Comparison of ENCODE assay signal across 15 cellular contexts in genomic region chr6:15027472-15027871, GRCh38.
DNase-seq lines count a peak whose midpoint lies in the region; ATAC-seq and TF ChIP-seq lines count a peak whose summit lies in the region.
"Had no signal": no experiment of that assay in that cellular context is flagged by ENCODE, and none has a peak within 500 bp of the region (broad histone marks: within the 10 kb centered on the region; RNA-seq: fewer than 3 reads in every experiment).

No MANE protein-coding gene starts in this region.

- peak; percentile 33 for DNase-seq in DMS53 (lab: John Stamatoyannopoulos, UW)
- DNase-seq in DMS53 treated with DMSO at 0.1 percent for 48 hours (lab: John Stamatoyannopoulos, UW; ENCODE audit: unreplicated experiment): no peak
- no peak for DNase-seq in PC-3
- DNase-seq in nephron progenitor cell: no peak
- DNase-seq in SHP77 treated with DMSO at 0.1 percent for 48 hours (lab: John Stamatoyannopoulos, UW): no peak
- no peak for DNase-seq in middle frontal gyrus (ENCODE audit: extremely low spot score, low spot score)
- DNase-seq in NOMO-1 (lab: John Stamatoyannopoulos, UW; ENCODE audit: unreplicated experiment in 2 of 2): no peak
- DNase-seq: Calu3; CD8-positive, alpha-beta T cell; GDM1; GOT3; H9 had no signal

- H3K9me2 ChIP-seq in PC-3 (replicated peaks; ENCODE audit: low read length): no peaks in the 10 kb centered on the region

- no peaks in the 10 kb centered on the region for H3K27me3 ChIP-seq in PC-3 (ENCODE audit: low read length)
- H3K27me3 ChIP-seq: BLaER1 had no signal

- H3F3A ChIP-seq in PC-3 (ENCODE audit: low read length, unreplicated experiment): no peaks in the 10 kb centered on the region

- no peaks in the 10 kb centered on the region for H3K36me3 ChIP-seq in PC-3 (ENCODE audit: low read depth, low read length)
- H3K36me3 ChIP-seq: BLaER1 had no signal

- no peaks in the 10 kb centered on the region for H3K79me2 ChIP-seq in PC-3 (ENCODE audit: low read length)

- peak overlapping the region; percentile 10; the same call in 1 of the 2 replicates for H2AFZ ChIP-seq in PC-3 (ENCODE audit: low read length)

- no peaks in the 10 kb centered on the region for H3K9me3 ChIP-seq in PC-3 (ENCODE audit: low read length)

- H3K4me3 Mint-ChIP-seq in nephron progenitor cell: no peak overlapping the region
- H3K4me3 Mint-ChIP-seq: CD8-positive, alpha-beta T cell; H9 had no signal

- H3K36me3 Mint-ChIP-seq in nephron progenitor cell (ENCODE audit: low read depth): peaks cover 6% of the 10 kb centered on the region
- H3K36me3 Mint-ChIP-seq: CD8-positive, alpha-beta T cell had no signal

- H3K4me1 ChIP-seq in PC-3 (ENCODE audit: insufficient read depth, low read length): peaks cover 11% of the 10 kb centered on the region; the same call in 1 of the 2 replicates

- peak overlapping the region; percentile 39 for H3K27ac ChIP-seq in PC-3 (ENCODE audit: low read length)
- H3K27ac ChIP-seq: 22Rv1, BLaER1, KMS-11 had no signal

- ATAC-seq in PC-3: no peak
- ATAC-seq: CD8-positive, alpha-beta T cell had no signal

- H3K9me3 Mint-ChIP-seq in nephron progenitor cell: peaks cover 35% of the 10 kb centered on the region
- H3K9me3 Mint-ChIP-seq: CD8-positive, alpha-beta T cell had no signal

- peaks cover 6% of the 10 kb centered on the region for H3K27me3 Mint-ChIP-seq in nephron progenitor cell (ENCODE audit: low read depth, poor library complexity)

- BruUV-seq in PC-3 (replicated peaks; lab: Mats Ljungman, UMichigan): no TSS peak

- POLR2A ChIA-PET in PC-3 (lab: Charles Lee; ENCODE audit: unreplicated experiment): no interaction called here

- no peak overlapping the region for H3K9ac ChIP-seq in PC-3 (ENCODE audit: low read length)
- H3K9ac ChIP-seq: BLaER1, KMS-11 had no signal

- no peak for TF ChIP-seq CTCF in PC-3 (conservative IDR thresholded peaks at IDR 0.05; ENCODE audit: low read depth, low read length)
- no peak for TF ChIP-seq CTCF in nephron progenitor cell (IDR thresholded peaks at IDR 0.05)

- H4K20me1 ChIP-seq in PC-3 (ENCODE audit: low read length): no peaks in the 10 kb centered on the region
- H4K20me1 ChIP-seq: BLaER1 had no signal

- H3K4me1 Mint-ChIP-seq in nephron progenitor cell: peaks cover 57% of the 10 kb centered on the region

- intact Hi-C loops in PC-3 (cut with micrococcal nuclease): loop anchor here (5.0 kb wide), 2 partner anchors 140 to 220 kb away; partner anchors contain the start of gene JARID2

- peak overlapping the region; percentile 13; the same call in 1 of the 2 replicates for H3K4me2 ChIP-seq in PC-3 (ENCODE audit: low read length)
- H3K4me2 ChIP-seq: BLaER1, KMS-11 had no signal

- H3K4me3 ChIP-seq in PC-3 (ENCODE audit: low read length): no peak overlapping the region
- H3K4me3 ChIP-seq: BLaER1 had no signal

- CTCF ChIA-PET in PC-3 (lab: Charles Lee): no interaction called here

- peak overlapping the region; percentile 86 for H3K27ac Mint-ChIP-seq in nephron progenitor cell
- H3K27ac Mint-ChIP-seq: CD8-positive, alpha-beta T cell; H9 had no signal
